In the genomic region with DNA sequence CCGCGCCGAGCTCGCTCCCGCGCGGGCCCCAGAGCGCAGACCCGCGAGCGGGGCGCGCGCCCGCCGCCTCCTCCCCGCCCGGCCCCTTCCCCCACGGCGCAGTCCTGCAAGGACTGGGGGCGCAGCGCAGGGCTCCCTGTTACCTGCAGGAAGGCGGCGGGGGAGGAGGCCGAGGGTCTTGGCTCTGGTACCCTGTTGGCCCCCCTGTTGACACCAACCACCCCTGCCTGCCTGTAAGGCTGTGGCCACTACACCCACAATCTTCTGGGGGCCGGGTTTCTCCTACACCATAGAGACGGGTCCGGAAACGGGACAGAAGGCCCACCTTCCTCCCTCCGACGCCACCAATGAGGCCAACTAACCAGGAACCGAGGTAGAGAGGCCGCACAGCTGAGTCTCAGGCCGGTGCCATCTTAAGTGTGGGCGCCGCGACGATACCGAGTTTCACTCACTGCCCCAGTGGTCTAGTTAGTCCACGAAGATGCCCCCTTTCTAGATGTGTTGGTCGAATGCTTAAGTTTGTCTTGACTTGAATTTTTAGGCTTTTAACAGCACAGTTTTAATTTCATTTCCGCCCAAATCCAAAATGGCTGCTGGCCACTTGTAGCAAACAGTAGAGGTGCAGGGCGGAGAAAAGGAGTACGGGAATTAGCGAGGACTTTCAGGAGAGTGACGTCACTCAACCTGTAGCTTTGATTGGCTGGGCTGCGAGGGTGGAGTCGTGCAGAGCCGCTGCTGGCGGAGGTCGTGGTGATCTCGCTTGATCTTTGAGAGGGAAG, we compare ENCODE assay signal across 1 cellular context.
TF ChIP-seq lines count a peak whose summit lies in the region.

TSS of gene SCYL3 (minus strand) at position 252 of the 779 bp plus-strand sequence. CDS start 5,056 bp downstream, outside the sequence.

TF ChIP-seq in HepG2, 621 proteins besides CTCF, POLR2A, EP300 and RAD21 (continued from another document and continues in another):
- TF ChIP-seq DNMT3B (CRISPR knock-in tag; conservative IDR thresholded peaks at IDR 0.05) (no peak; the same call in 1 of the 2 replicates), GABPA (IDR thresholded peaks at IDR 0.05; ENCODE audit: low read depth, low read length) (peak; percentile 80), GABPA (CRISPR knock-in tag; IDR thresholded peaks at IDR 0.05; ENCODE audit: low read depth) (peak; percentile 96), ZNF549 (CRISPR knock-in tag; IDR thresholded peaks at IDR 0.05) (no peak), REL (CRISPR knock-in tag; conservative IDR thresholded peaks at IDR 0.05) (0 out of 2 replicates have a peak, but pooled peaks have one; percentile 14), CHCHD3 (CRISPR knock-in tag; IDR thresholded peaks at IDR 0.05) (peak; percentile 26; the same call in 1 of the 2 replicates), ZNF34 (CRISPR knock-in tag; IDR thresholded peaks at IDR 0.05; ENCODE audit: borderline replicate concordance) (0 out of 2 replicates have a peak, but pooled peaks have one; percentile 40), NR1H2 (CRISPR knock-in tag; IDR thresholded peaks at IDR 0.05; ENCODE audit: borderline replicate concordance, low read depth) (no peak), ZSCAN12 (CRISPR knock-in tag; IDR thresholded peaks at IDR 0.05) (no peak), ZNF296 (CRISPR knock-in tag; conservative IDR thresholded peaks at IDR 0.05) (no peak), MAFF (IDR thresholded peaks at IDR 0.05; ENCODE audit: low read depth, low read length) (no peak), SAP130 (CRISPR knock-in tag; IDR thresholded peaks at IDR 0.05; ENCODE audit: low read depth) (peak; percentile 81), SUZ12 (IDR thresholded peaks at IDR 0.05; ENCODE audit: low read depth, low read length) (no peak), ZNF138 (CRISPR knock-in tag; IDR thresholded peaks at IDR 0.05; ENCODE audit: low read depth) (no peak), IKZF5 (CRISPR knock-in tag; IDR thresholded peaks at IDR 0.05) (peak; percentile 75), MEIS1 (CRISPR knock-in tag; IDR thresholded peaks at IDR 0.05; ENCODE audit: borderline replicate concordance) (no peak), ZNF251 (CRISPR knock-in tag; IDR thresholded peaks at IDR 0.05) (no peak), JUN (CRISPR knock-in tag; IDR thresholded peaks at IDR 0.05) (no peak), SMYD3 (CRISPR knock-in tag; IDR thresholded peaks at IDR 0.05) (no peak), HMG20A (CRISPR knock-in tag; IDR thresholded peaks at IDR 0.05; ENCODE audit: borderline replicate concordance) (0 out of 2 replicates have a peak, but pooled peaks have one; percentile 11), HDAC1 (CRISPR knock-in tag; IDR thresholded peaks at IDR 0.05) (peak; percentile 70), SNAPC5 (CRISPR knock-in tag; IDR thresholded peaks at IDR 0.05; ENCODE audit: borderline replicate concordance) (no peak), ZNF512 (CRISPR knock-in tag; IDR thresholded peaks at IDR 0.05) (no peak), HNF4G (IDR thresholded peaks at IDR 0.05; ENCODE audit: borderline replicate concordance, low read depth, low read length) (no peak), HNF4G (CRISPR knock-in tag; IDR thresholded peaks at IDR 0.05; ENCODE audit: borderline replicate concordance, low read depth) (no peak), NFYC (CRISPR knock-in tag; IDR thresholded peaks at IDR 0.05) (peak; percentile 74), ZNF576 (CRISPR knock-in tag; IDR thresholded peaks at IDR 0.05) (no peak), RXRB (CRISPR knock-in tag; IDR thresholded peaks at IDR 0.05; ENCODE audit: borderline replicate concordance) (no peak; the same call in 1 of the 2 replicates), SALL2 (CRISPR knock-in tag; IDR thresholded peaks at IDR 0.05) (0 out of 2 replicates have a peak, but pooled peaks have one; percentile 41), FOXA3 (CRISPR knock-in tag; IDR thresholded peaks at IDR 0.05) (0 out of 2 replicates have a peak, but pooled peaks have one; percentile 19), PCBP1 (IDR thresholded peaks at IDR 0.05; ENCODE audit: borderline replicate concordance, low read depth, low read length) (no peak), HMGXB4 (CRISPR knock-in tag; IDR thresholded peaks at IDR 0.05; ENCODE audit: borderline replicate concordance in 1 of 2, low read depth in 1 of 2) (peak; percentile 25 to 87; a peak in 2 of 4 replicates), KAT7 (CRISPR knock-in tag; IDR thresholded peaks at IDR 0.05; ENCODE audit: borderline replicate concordance) (peak; percentile 13; the same call in 1 of the 2 replicates), ZNF543 (CRISPR knock-in tag; IDR thresholded peaks at IDR 0.05) (no peak), TFAP4 (IDR thresholded peaks at IDR 0.05; ENCODE audit: borderline replicate concordance, low read depth) (peak; percentile 79; the same call in 1 of the 2 replicates), ETV5 (CRISPR knock-in tag; IDR thresholded peaks at IDR 0.05; ENCODE audit: borderline replicate concordance) (peak; percentile 86), ZNF670 (CRISPR knock-in tag; IDR thresholded peaks at IDR 0.05; ENCODE audit: borderline replicate concordance) (0 out of 2 replicates have a peak, but pooled peaks have one; percentile 22), NAIF1 (CRISPR knock-in tag; IDR thresholded peaks at IDR 0.05; ENCODE audit: borderline replicate concordance) (no peak), GATA4 (IDR thresholded peaks at IDR 0.05; ENCODE audit: borderline replicate concordance, low read depth) (peak; percentile 25; the same call in 1 of the 2 replicates), HES4 (CRISPR knock-in tag; IDR thresholded peaks at IDR 0.05; ENCODE audit: borderline replicate concordance) (0 out of 2 replicates have a peak, but pooled peaks have one; percentile 24), GATAD2A (CRISPR knock-in tag; IDR thresholded peaks at IDR 0.05) (peak; percentile 26), ZFY (CRISPR knock-in tag; IDR thresholded peaks at IDR 0.05) (peak; percentile 77), ZNF747 (CRISPR knock-in tag; IDR thresholded peaks at IDR 0.05; ENCODE audit: borderline replicate concordance) (0 out of 2 replicates have a peak, but pooled peaks have one; percentile 26), ERF (CRISPR knock-in tag; IDR thresholded peaks at IDR 0.05) (peak; percentile 36; the same call in 1 of the 2 replicates), PITX1 (CRISPR knock-in tag; IDR thresholded peaks at IDR 0.05) (peak; percentile 51; the same call in 1 of the 2 replicates), ZNF75D (CRISPR knock-in tag; IDR thresholded peaks at IDR 0.05; ENCODE audit: borderline replicate concordance) (no peak)
- TF ChIP-seq, protein P1, sequence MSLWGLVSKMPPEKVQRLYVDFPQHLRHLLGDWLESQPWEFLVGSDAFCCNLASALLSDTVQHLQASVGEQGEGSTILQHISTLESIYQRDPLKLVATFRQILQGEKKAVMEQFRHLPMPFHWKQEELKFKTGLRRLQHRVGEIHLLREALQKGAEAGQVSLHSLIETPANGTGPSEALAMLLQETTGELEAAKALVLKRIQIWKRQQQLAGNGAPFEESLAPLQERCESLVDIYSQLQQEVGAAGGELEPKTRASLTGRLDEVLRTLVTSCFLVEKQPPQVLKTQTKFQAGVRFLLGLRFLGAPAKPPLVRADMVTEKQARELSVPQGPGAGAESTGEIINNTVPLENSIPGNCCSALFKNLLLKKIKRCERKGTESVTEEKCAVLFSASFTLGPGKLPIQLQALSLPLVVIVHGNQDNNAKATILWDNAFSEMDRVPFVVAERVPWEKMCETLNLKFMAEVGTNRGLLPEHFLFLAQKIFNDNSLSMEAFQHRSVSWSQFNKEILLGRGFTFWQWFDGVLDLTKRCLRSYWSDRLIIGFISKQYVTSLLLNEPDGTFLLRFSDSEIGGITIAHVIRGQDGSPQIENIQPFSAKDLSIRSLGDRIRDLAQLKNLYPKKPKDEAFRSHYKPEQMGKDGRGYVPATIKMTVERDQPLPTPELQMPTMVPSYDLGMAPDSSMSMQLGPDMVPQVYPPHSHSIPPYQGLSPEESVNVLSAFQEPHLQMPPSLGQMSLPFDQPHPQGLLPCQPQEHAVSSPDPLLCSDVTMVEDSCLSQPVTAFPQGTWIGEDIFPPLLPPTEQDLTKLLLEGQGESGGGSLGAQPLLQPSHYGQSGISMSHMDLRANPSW (CRISPR knock-in tag; IDR thresholded peaks at IDR 0.05; ENCODE audit: borderline replicate concordance) = no peak
- TF ChIP-seq, protein P2, sequence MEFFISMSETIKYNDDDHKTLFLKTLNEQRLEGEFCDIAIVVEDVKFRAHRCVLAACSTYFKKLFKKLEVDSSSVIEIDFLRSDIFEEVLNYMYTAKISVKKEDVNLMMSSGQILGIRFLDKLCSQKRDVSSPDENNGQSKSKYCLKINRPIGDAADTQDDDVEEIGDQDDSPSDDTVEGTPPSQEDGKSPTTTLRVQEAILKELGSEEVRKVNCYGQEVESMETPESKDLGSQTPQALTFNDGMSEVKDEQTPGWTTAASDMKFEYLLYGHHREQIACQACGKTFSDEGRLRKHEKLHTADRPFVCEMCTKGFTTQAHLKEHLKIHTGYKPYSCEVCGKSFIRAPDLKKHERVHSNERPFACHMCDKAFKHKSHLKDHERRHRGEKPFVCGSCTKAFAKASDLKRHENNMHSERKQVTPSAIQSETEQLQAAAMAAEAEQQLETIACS (CRISPR knock-in tag; IDR thresholded peaks at IDR 0.05) = peak; percentile 92
- TF ChIP-seq, protein P3, sequence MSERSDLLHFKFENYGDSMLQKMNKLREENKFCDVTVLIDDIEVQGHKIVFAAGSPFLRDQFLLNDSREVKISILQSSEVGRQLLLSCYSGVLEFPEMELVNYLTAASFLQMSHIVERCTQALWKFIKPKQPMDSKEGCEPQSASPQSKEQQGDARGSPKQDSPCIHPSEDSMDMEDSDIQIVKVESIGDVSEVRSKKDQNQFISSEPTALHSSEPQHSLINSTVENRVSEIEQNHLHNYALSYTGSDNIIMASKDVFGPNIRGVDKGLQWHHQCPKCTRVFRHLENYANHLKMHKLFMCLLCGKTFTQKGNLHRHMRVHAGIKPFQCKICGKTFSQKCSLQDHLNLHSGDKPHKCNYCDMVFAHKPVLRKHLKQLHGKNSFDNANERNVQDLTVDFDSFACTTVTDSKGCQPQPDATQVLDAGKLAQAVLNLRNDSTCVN (CRISPR knock-in tag; IDR thresholded peaks at IDR 0.05; ENCODE audit: borderline replicate concordance) = 0 out of 2 replicates have a peak, but pooled peaks have one; percentile 60
- TF ChIP-seq, protein P4, sequence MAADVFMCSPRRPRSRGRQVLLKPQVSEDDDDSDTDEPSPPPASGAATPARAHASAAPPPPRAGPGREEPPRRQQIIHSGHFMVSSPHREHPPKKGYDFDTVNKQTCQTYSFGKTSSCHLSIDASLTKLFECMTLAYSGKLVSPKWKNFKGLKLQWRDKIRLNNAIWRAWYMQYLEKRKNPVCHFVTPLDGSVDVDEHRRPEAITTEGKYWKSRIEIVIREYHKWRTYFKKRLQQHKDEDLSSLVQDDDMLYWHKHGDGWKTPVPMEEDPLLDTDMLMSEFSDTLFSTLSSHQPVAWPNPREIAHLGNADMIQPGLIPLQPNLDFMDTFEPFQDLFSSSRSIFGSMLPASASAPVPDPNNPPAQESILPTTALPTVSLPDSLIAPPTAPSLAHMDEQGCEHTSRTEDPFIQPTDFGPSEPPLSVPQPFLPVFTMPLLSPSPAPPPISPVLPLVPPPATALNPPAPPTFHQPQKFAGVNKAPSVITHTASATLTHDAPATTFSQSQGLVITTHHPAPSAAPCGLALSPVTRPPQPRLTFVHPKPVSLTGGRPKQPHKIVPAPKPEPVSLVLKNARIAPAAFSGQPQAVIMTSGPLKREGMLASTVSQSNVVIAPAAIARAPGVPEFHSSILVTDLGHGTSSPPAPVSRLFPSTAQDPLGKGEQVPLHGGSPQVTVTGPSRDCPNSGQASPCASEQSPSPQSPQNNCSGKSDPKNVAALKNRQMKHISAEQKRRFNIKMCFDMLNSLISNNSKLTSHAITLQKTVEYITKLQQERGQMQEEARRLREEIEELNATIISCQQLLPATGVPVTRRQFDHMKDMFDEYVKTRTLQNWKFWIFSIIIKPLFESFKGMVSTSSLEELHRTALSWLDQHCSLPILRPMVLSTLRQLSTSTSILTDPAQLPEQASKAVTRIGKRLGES (CRISPR knock-in tag; IDR thresholded peaks at IDR 0.05; ENCODE audit: borderline replicate concordance) = no peak
